Comparison of ENCODE assay signal across 27 cellular contexts in genomic region chr18:5825663-5826062, GRCh38.
"Had no signal": no experiment of that assay in that cellular context is flagged by ENCODE, and none has a peak within 500 bp of the region (broad histone marks: within the 10 kb centered on the region; RNA-seq: fewer than 3 reads in every experiment).

No MANE protein-coding gene starts in this region.

- DNase-seq: stimulated activated CD4-positive, alpha-beta T cell treated with anti-CD3 and anti-CD28 coated beads, Interleukin-2, amount 100 ng/mL, for 48 hours; stimulated activated CD4-positive, alpha-beta T cell treated with anti-CD3 and anti-CD28 coated beads, Interleukin-4, amount 100 ng/mL, for 1 hour; stimulated activated CD4-positive, alpha-beta T cell treated with anti-CD3 and anti-CD28 coated beads, Interleukin-4, amount 100 ng/mL, for 24 hours; stimulated activated CD4-positive, alpha-beta T cell treated with anti-CD3 and anti-CD28 coated beads, Interleukin-4, amount 100 ng/mL, for 4 hours; stimulated activated CD8-positive, alpha-beta memory T cell treated with anti-CD3 and anti-CD28 coated beads, Interleukin-4, amount 100 ng/mL, for 48 hours; stimulated activated naive B cell treated with anti-CD40 and anti-IgM and Interleukin-4, amounts not matched to agents 10 μg/mL and 1 μg/mL and 100 μg/mL, for 72 hours; stimulated activated naive CD4-positive, alpha-beta T cell; stimulated activated naive CD4-positive, alpha-beta T cell treated with Interleukin-2 at 50 U/mL for 16 hours; stimulated activated naive CD8-positive, alpha-beta T cell treated with anti-CD3 and anti-CD28 coated beads, Interleukin-15, amount 100 ng/mL, for 72 hours; stimulated activated naive CD8-positive, alpha-beta T cell treated with anti-CD3 and anti-CD28 coated beads, Interleukin-15, Interleukin-2, amounts not matched to agents 100 U/mL and 50 U/mL, for 24 hours; stomach; substantia nigra; testis; thyroid gland; tibial artery; transverse colon; trophoblast cell; upper lobe of left lung; upper lobe of right lung; uterus had no signal

- H3K9me3 ChIP-seq: stomach, suprapubic skin, testis, thoracic aorta, thyroid gland, tibial artery, tibial nerve, transverse colon, upper lobe of left lung, upper lobe of right lung, uterus, vagina had no signal

- H3K4me3 ChIP-seq: stomach, suprapubic skin, testis, thoracic aorta, thyroid gland, tibial artery, tibial nerve, transverse colon, upper lobe of left lung, upper lobe of right lung, uterus, vagina had no signal

- H3K36me3 ChIP-seq: stomach, suprapubic skin, thoracic aorta, thyroid gland, tibial artery, tibial nerve, transverse colon, upper lobe of left lung, upper lobe of right lung, uterus, vagina had no signal

- ATAC-seq: stimulated activated effector memory CD8-positive, alpha-beta T cell treated with anti-CD3 and anti-CD28 coated beads, Interleukin-12 subunit alpha, Interleukin-12 subunit beta, amount 100 ng/mL, for 72 hours; stimulated activated memory B cell treated with anti-CD40 and anti-IgM and Interleukin-4, amounts not matched to agents 10 μg/mL and 1 μg/mL and 100 μg/mL, for 72 hours; stimulated activated naive B cell treated with anti-CD40 and anti-IgM and Interleukin-4, amounts not matched to agents 10 μg/mL and 1 μg/mL and 100 μg/mL, for 72 hours; stimulated activated naive CD8-positive, alpha-beta T cell treated with anti-CD3 and anti-CD28 coated beads, Interleukin-15, amount 100 ng/mL, for 72 hours; stimulated activated naive CD8-positive, alpha-beta T cell treated with anti-CD3 and anti-CD28 coated beads, Interleukin-15, Interleukin-2, amounts not matched to agents 100 U/mL and 50 U/mL, for 24 hours; upper lobe of right lung had no signal

- H3K4me1 ChIP-seq: stomach, suprapubic skin, testis, thyroid gland, tibial artery, tibial nerve, transverse colon, upper lobe of left lung, upper lobe of right lung, uterus, vagina had no signal

- H3K27me3 ChIP-seq: stomach, testis, thyroid gland, tibial artery, tibial nerve, transverse colon, upper lobe of left lung, upper lobe of right lung, uterus, vagina had no signal

- FAIRE-seq: urothelium cell line had no signal

- H3K27ac ChIP-seq: stomach, suprapubic skin, testis, thoracic aorta, thyroid gland, tibial artery, tibial nerve, transverse colon, upper lobe of left lung, upper lobe of right lung, uterus, vagina had no signal
